Comparison of ENCODE assay signal across 13 cellular contexts in genomic region chr4:7016086-7016485, GRCh38. TPM values are rescaled to one million over a fixed set of nuclear protein-coding genes. Genes with fewer than 3 reads are reported as not detected.
A peak's percentile ranks its signal among the peaks of the same experiment; 100 is the strongest.
DNase-seq lines count a peak whose midpoint lies in the region; ATAC-seq and TF ChIP-seq lines count a peak whose summit lies in the region.
"Had no signal": no experiment of that assay in that cellular context is flagged by ENCODE, and none has a peak within 500 bp of the region (broad histone marks: within the 10 kb centered on the region; RNA-seq: fewer than 3 reads in every experiment).

No MANE protein-coding gene starts in this region.

- WGBS in adrenal gland, 4 donors = 54 to 66% (median 59%) methylated on average over 10 to 11 of the region's 11 CpGs
- 43% methylated on average over 6 of the region's 11 CpGs for WGBS in right lobe of liver (ENCODE audit: insufficient coverage, low coverage, low lambda C conversion rate, missing lambda C conversion rate)
- 64 to 81% methylated on average over 11 of the region's 11 CpGs for WGBS in aorta, 2 donors

- H3K27me3 ChIP-seq in adrenal gland (no peaks in the 10 kb centered on the region), right lobe of liver (no peaks in the 10 kb centered on the region), aorta (ENCODE audit: control insufficient read depth in 1 of 2, insufficient read depth in 2 of 2, low read length in 1 of 2) (no peaks in the 10 kb centered on the region)
- H3K27me3 ChIP-seq: BE2C had no signal

- H3K27me3 Mint-ChIP-seq in type B pancreatic cell = no peaks in the 10 kb centered on the region

- ATAC-seq in left ventricle myocardium superior (peak; percentile 36), right lobe of liver (peak; percentile 8 to 17 (median 12)), aorta (ENCODE audit: low FRiP score) (no peak)
- ATAC-seq: CD8-positive, alpha-beta T cell; HCT116 had no signal

- H3K27ac Mint-ChIP-seq in type B pancreatic cell = no peak overlapping the region
- H3K27ac Mint-ChIP-seq: CD8-positive, alpha-beta T cell had no signal

- H3K36me3 Mint-ChIP-seq in type B pancreatic cell = peaks cover 25% of the 10 kb centered on the region

- H3K4me1 Mint-ChIP-seq in type B pancreatic cell (ENCODE audit: unreplicated experiment) = no peaks in the 10 kb centered on the region

- no peak for TF ChIP-seq POLR2A in adrenal gland (IDR thresholded peaks at IDR 0.05)
- no peak for TF ChIP-seq POLR2A in right lobe of liver (IDR thresholded peaks at IDR 0.05)

- no peaks in the 10 kb centered on the region for H3K9me3 Mint-ChIP-seq in type B pancreatic cell
- H3K9me3 Mint-ChIP-seq: CD14-positive monocyte; CD8-positive, alpha-beta T cell had no signal

- DNase-seq in left ventricle myocardium superior (no peak), cardiac septum (ENCODE audit: low spot score) (no peak), adrenal gland (peak in 3 of 7 donors; percentile 38 to 52 (median 45)), right lobe of liver (no peak), aorta (peak; percentile 12 to 58), NCI-H2107 treated with DMSO at 0.1 percent for 48 hours (lab: John Stamatoyannopoulos, UW; ENCODE audit: unreplicated experiment) (no peak), type B pancreatic cell (ENCODE audit: extremely low spot score, unreplicated experiment) (no peak)
- DNase-seq: BE2C; Caco-2; CD8-positive, alpha-beta T cell; GM23248 had no signal

- H3K9me3 ChIP-seq in adrenal gland (replicated peaks in 1 of 3) = no peaks in the 10 kb centered on the region
- no peaks in the 10 kb centered on the region for H3K9me3 ChIP-seq in right lobe of liver
- H3K9me3 ChIP-seq in aorta (ENCODE audit: control insufficient read depth, low read length) = no peaks in the 10 kb centered on the region
- H3K9me3 ChIP-seq: BE2C, Caco-2 had no signal

- peaks cover 0 to 75% of the 10 kb centered on the region in 2 donors for H3K36me3 ChIP-seq in adrenal gland (replicated peaks in 1 of 2)
- peaks cover 0 to 49% (median 5%) of the 10 kb centered on the region in 4 donors for H3K36me3 ChIP-seq in right lobe of liver
- H3K36me3 ChIP-seq in aorta (ENCODE audit: control insufficient read depth in 1 of 2, insufficient read depth in 2 of 2, low read length in 1 of 2) = peaks cover 0 to 8% of the 10 kb centered on the region in 2 donors

- H3K4me3 ChIP-seq in adrenal gland (no peak overlapping the region), right lobe of liver (peak overlapping the region in 1 of 3 donors; percentile 28), aorta (ENCODE audit: low read length in 2 of 2) (no peak overlapping the region)
- H3K4me3 ChIP-seq: GM23248 had no signal

- intact Hi-C loops in left ventricle myocardium superior (cut with micrococcal nuclease) = loop anchor here (10.0 kb wide), 1 partner anchor 1699 kb away; no protein-coding TSS in a partner anchor
- intact Hi-C loops in cardiac septum (cut with DNase I) = no loop called here
- intact Hi-C loops in adrenal gland (cut with DNase I) = no loop called here
- intact Hi-C loops in right lobe of liver (cut with DNase I) = no loop called here
- intact Hi-C loops in aorta (cut with DNase I) = no loop called here

- H3K4me3 Mint-ChIP-seq in type B pancreatic cell = no peak overlapping the region
- H3K4me3 Mint-ChIP-seq: CD14-positive monocyte; CD8-positive, alpha-beta T cell had no signal

- H3K4me1 ChIP-seq in adrenal gland (replicated peaks in 1 of 2) (peaks cover 6 to 12% of the 10 kb centered on the region in 2 donors), right lobe of liver (peaks cover 0 to 32% (median 12%) of the 10 kb centered on the region in 4 donors), aorta (ENCODE audit: control insufficient read depth in 1 of 2, insufficient read depth in 2 of 2, low read length in 2 of 2) (no peaks in the 10 kb centered on the region)

- no peak for TF ChIP-seq CTCF in adrenal gland (IDR thresholded peaks at IDR 0.05)
- no peak for TF ChIP-seq CTCF in right lobe of liver (IDR thresholded peaks at IDR 0.05)
- no peak for TF ChIP-seq CTCF in type B pancreatic cell (conservative IDR thresholded peaks at IDR 0.05)

- H3K27ac ChIP-seq in adrenal gland (peak overlapping the region in 4 of 5 donors; percentile 16 to 77 (median 65)), right lobe of liver (peak overlapping the region in 2 of 3 donors; percentile 54 to 67), aorta (ENCODE audit: low read depth in 1 of 2, low read length in 2 of 2) (no peak overlapping the region)
- H3K27ac ChIP-seq: GM23248 had no signal

RNA-seq across cellular contexts. Expression of gene TADA2B, which starts 27.1 kb away (rescaled TPM):
- total RNA-seq in left ventricle myocardium superior (34.6 TPM), cardiac septum (25.6 TPM), adrenal gland (10 to 100 TPM; 28.9 to 60.8 (median 33.2) TPM), right lobe of liver (10 to 100 TPM; 12.1 to 16.3 (median 14.0) TPM), aorta (10 to 100 TPM; 18.1 to 19.2 TPM), type B pancreatic cell (ENCODE audit: low replicate concordance) (21.7 and 23.1 TPM in 2 replicates)
- polyA plus RNA-seq in adrenal gland (10 to 100 TPM; 13.3 to 26.6 (median 14.9) TPM), aorta (1 to 10 TPM; 6.5 to 8.4 TPM)

RNA-seq across cellular contexts. Expression of gene GRPEL1, which starts 51.8 kb away (rescaled TPM):
- 62.7 TPM for total RNA-seq in left ventricle myocardium superior
- 43.5 TPM for total RNA-seq in cardiac septum
- 100 to 1,000 TPM in 2 of 8 donors, 10 to 100 TPM in 6; 43.7 to 249 (median 74.8) TPM for total RNA-seq in adrenal gland
- polyA plus RNA-seq in adrenal gland = 100 to 1,000 TPM in 1 of 3 donors, 10 to 100 TPM in 2; 35.8 to 439 (median 77.0) TPM
- 10 to 100 TPM; 30.0 to 49.2 (median 45.3) TPM for total RNA-seq in right lobe of liver
- 10 to 100 TPM; 16.1 to 22.0 TPM for total RNA-seq in aorta
- 10 to 100 TPM; 11.1 to 21.2 TPM for polyA plus RNA-seq in aorta
- 28.4 and 31.4 TPM in 2 replicates for total RNA-seq in type B pancreatic cell (ENCODE audit: low replicate concordance)

Comparison
In these comparisons a context has a peak if more than half of its experiments do, and no peak if none do; other contexts are left out.
1. DNase-seq: peak in aorta (2 of 2); none in left ventricle myocardium superior (single experiment), cardiac septum (single experiment), right lobe of liver (0 of 3), NCI-H2107 treated with DMSO at 0.1 percent for 48 hours (single experiment) and type B pancreatic cell (single experiment).
2. H3K27ac ChIP-seq: peak in adrenal gland (4 of 5) and right lobe of liver (2 of 3); none in aorta (0 of 2).